1 cellular context compared by ENCODE assay signal in genomic region chr3:47120138-47120537, GRCh38.
TF ChIP-seq lines count a peak whose summit lies in the region.

No MANE protein-coding gene starts in this region.

TF ChIP-seq in WTC11, 78 proteins besides CTCF, POLR2A, EP300 and RAD21 (continued from another document):
- TF ChIP-seq ZNF512 (CRISPR knock-in tag; IDR thresholded peaks at IDR 0.05; ENCODE audit: borderline replicate concordance) (no peak), NFE2L1 (CRISPR knock-in tag; IDR thresholded peaks at IDR 0.05) (no peak)
